In the genomic region with DNA sequence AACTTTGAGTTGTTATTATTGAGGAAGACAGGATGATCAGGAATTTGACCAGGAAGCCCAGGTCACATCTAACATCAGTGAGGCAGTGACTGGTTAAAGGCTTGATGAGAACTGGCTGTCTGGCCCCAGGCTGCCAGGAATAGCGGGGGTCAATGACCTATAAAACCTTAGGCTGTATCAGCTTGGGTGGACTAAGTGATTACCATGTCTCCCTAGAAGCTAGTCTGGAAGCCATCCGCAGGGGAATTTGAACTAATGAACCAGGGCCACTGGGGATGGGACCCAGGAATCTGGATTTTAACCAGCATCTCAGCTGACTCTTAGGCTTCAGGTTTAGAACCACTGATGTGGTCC, we compare ENCODE assay signal across 17 cellular contexts. TPM values are rescaled to one million over a fixed set of nuclear protein-coding genes. Genes with fewer than 3 reads are reported as not detected.
DNase-seq lines count a peak whose midpoint lies in the region; TF ChIP-seq lines count a peak whose summit lies in the region.
"Had no signal": no experiment of that assay in that cellular context is flagged by ENCODE, and none has a peak within 500 bp of the region (broad histone marks: within the 10 kb centered on the region; RNA-seq: fewer than 3 reads in every experiment).

No MANE protein-coding gene starts in this region.

- H3K4me1 Mint-ChIP-seq in type B pancreatic cell (ENCODE audit: unreplicated experiment): peaks cover 49% of the 10 kb centered on the region
- H3K4me1 Mint-ChIP-seq: activated CD8-positive, alpha-beta memory T cell treated with anti-CD3 and anti-CD28 coated beads, Interleukin-2, amount 10 ng/mL, durations not matched to agents 7 days and 5 days had no signal

- H3K27me3 Mint-ChIP-seq in type B pancreatic cell: no peaks in the 10 kb centered on the region

- no peak for TF ChIP-seq EP300 in ovary (IDR thresholded peaks at IDR 0.05)

- no peak overlapping the region for H3K4me3 Mint-ChIP-seq in type B pancreatic cell
- H3K4me3 Mint-ChIP-seq: activated CD8-positive, alpha-beta memory T cell treated with anti-CD3 and anti-CD28 coated beads, Interleukin-2, amount 10 ng/mL, durations not matched to agents 7 days and 5 days; natural killer cell treated with Interleukin-12 subunit alpha and Interleukin-12 subunit beta and Interleukin-15 and Interleukin-18, amount 100 ng/mL, for 72 hours had no signal

- H3K9me3 Mint-ChIP-seq in type B pancreatic cell: no peaks in the 10 kb centered on the region
- H3K9me3 Mint-ChIP-seq: natural killer cell treated with Interleukin-12 subunit alpha and Interleukin-12 subunit beta and Interleukin-15 and Interleukin-18, amount 100 ng/mL, for 72 hours had no signal

- no peak for TF ChIP-seq POLR2A in ovary (IDR thresholded peaks at IDR 0.05)

- H3K27me3 ChIP-seq in ascending aorta (no peaks in the 10 kb centered on the region), right atrium auricular region (no peaks in the 10 kb centered on the region), ovary (no peaks in the 10 kb centered on the region)

- WGBS in ovary, 3 donors: 44 to 66% (median 61%) methylated on average over 2 of the region's 2 CpGs

- intact Hi-C loops in ascending aorta (cut with DNase I): no loop called here
- intact Hi-C loops in ovary (cut with DNase I): no loop called here

- H3K27ac ChIP-seq in ascending aorta (peak overlapping the region; percentile 77 to 84), right atrium auricular region (peak overlapping the region; percentile 47 to 56), ovary (peak overlapping the region; percentile 56 to 74)
- H3K27ac ChIP-seq: C4-2B, KMS-11, VCaP had no signal

- H3K4me1 ChIP-seq in ascending aorta (peaks cover 2 to 13% of the 10 kb centered on the region in 2 donors), right atrium auricular region (peaks cover 0 to 12% of the 10 kb centered on the region in 2 donors), ovary (ENCODE audit: insufficient read depth) (peaks cover 26% of the 10 kb centered on the region)

- TF ChIP-seq CTCF in ascending aorta (IDR thresholded peaks at IDR 0.05) (no peak), right atrium auricular region (IDR thresholded peaks at IDR 0.05) (no peak), ovary (IDR thresholded peaks at IDR 0.05) (no peak), type B pancreatic cell (conservative IDR thresholded peaks at IDR 0.05) (no peak)

- H3K4me3 ChIP-seq in ascending aorta (no peak overlapping the region), right atrium auricular region (no peak overlapping the region), ovary (no peak overlapping the region)

- DNase-seq in ascending aorta (ENCODE audit: low spot score in 2 of 2): no peak
- no peak for DNase-seq in right atrium auricular region (ENCODE audit: low spot score)
- peak in 2 of 5 donors; percentile 39 to 52 for DNase-seq in ovary
- DNase-seq in type B pancreatic cell (ENCODE audit: extremely low spot score, unreplicated experiment): no peak
- no peak for DNase-seq in UCSD-AML1 (lab: John Stamatoyannopoulos, UW; ENCODE audit: unreplicated experiment)
- no peak for DNase-seq in GM03348 (ENCODE audit: low spot score)
- DNase-seq in amniotic stem cell (lab: John Stamatoyannopoulos, UW): no peak
- DNase-seq: activated CD8-positive, alpha-beta memory T cell treated with anti-CD3 and anti-CD28 coated beads, Interleukin-2, amount 10 ng/mL, durations not matched to agents 7 days and 5 days; activated naive CD4-positive, alpha-beta T cell treated with Interleukin-2 at 50 U/mL for 16 hours; DMS79 treated with DMSO at 0.1 percent for 48 hours; left colon; small intestine; SW 1271 had no signal

- peak overlapping the region; percentile 19 for H3K27ac Mint-ChIP-seq in type B pancreatic cell
- H3K27ac Mint-ChIP-seq: activated CD8-positive, alpha-beta memory T cell treated with anti-CD3 and anti-CD28 coated beads, Interleukin-2, amount 10 ng/mL, durations not matched to agents 7 days and 5 days had no signal

- H3K36me3 Mint-ChIP-seq in type B pancreatic cell: no peaks in the 10 kb centered on the region
- H3K36me3 Mint-ChIP-seq: activated CD8-positive, alpha-beta memory T cell treated with anti-CD3 and anti-CD28 coated beads, Interleukin-2, amount 10 ng/mL, durations not matched to agents 7 days and 5 days; natural killer cell treated with Interleukin-12 subunit alpha and Interleukin-12 subunit beta and Interleukin-15 and Interleukin-18, amount 100 ng/mL, for 72 hours had no signal

- H3K36me3 ChIP-seq in ascending aorta (no peaks in the 10 kb centered on the region), right atrium auricular region (no peaks in the 10 kb centered on the region), ovary (no peaks in the 10 kb centered on the region)

- no peaks in the 10 kb centered on the region for H3K9me3 ChIP-seq in ascending aorta
- no peaks in the 10 kb centered on the region for H3K9me3 ChIP-seq in right atrium auricular region
- H3K9me3 ChIP-seq in ovary: no peaks in the 10 kb centered on the region

RNA-seq across cellular contexts. Expression of a gene that starts 56.6 kb away (rescaled TPM):
- 19.2 TPM for total RNA-seq in ascending aorta
- total RNA-seq in right atrium auricular region: 10 to 100 TPM; 12.5 to 16.7 TPM
- 10 to 100 TPM in 1 of 7 donors, 1 to 10 TPM in 6; 6.5 to 12.1 (median 8.8) TPM for total RNA-seq in ovary
- 10 to 100 TPM in 1 of 2 donors, 1 to 10 TPM in 1; 9.7 to 18.1 TPM for polyA plus RNA-seq in ovary
- total RNA-seq in type B pancreatic cell (ENCODE audit: low replicate concordance): 19.6 and 24.3 TPM in 2 replicates
